In the genomic region with DNA sequence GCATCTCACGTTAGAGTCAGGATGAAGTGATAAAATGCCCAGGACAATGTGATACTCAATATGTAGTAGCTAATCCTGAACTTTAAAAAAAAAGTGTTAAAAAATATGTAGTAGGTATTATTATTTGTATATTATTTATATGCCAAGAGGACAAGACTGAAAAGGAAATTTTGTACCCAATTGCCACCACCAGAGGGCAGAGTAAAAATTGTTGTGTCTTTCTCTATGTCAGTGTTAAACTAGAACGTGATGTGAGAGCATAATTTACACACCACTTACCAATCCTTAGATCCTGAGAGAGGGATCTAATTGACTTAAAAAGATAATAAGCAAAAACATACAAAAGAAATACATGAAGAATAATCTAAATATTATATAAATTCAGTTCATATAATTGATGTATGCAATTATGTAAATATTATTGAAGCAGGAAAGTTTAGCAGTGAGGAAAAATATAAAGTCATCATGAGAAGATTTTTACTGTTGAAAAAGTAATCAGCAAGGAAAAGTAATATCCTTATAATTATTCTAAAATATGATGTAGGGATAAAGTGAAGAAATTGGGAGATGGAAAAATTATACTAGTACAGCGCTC, we compare ENCODE assay signal across 8 cellular contexts.
DNase-seq lines count a peak whose midpoint lies in the region; ATAC-seq and TF ChIP-seq lines count a peak whose summit lies in the region.

No MANE protein-coding gene starts in this region.

- peak; percentile 9 for DNase-seq in stimulated activated CD4-positive, alpha-beta T cell treated with anti-CD3 and anti-CD28 coated beads, Interleukin-1b, Interleukin-23, amount 100 ng/mL, for 48 hours
- no peak for DNase-seq in stimulated activated CD4-positive, alpha-beta T cell treated with anti-CD3 and anti-CD28 coated beads, Interleukin-4, amount 100 ng/mL, for 1 hour
- DNase-seq in HFF-Myc (ENCODE audit: extremely low read depth, low read depth) (no peak), PC-9 (peak in 1 of 2 experiments; percentile 42), dermis microvascular lymphatic vessel endothelial cell (ENCODE audit: low read depth in 2 of 2) (peak; percentile 22 to 51), neural crest cell (ENCODE audit: low read depth, low spot score) (peak; percentile 40)

- peak; percentile 55 for TF ChIP-seq CTCF in HFF-Myc (IDR thresholded peaks at IDR 0.05; ENCODE audit: low read depth, low read length, missing control alignments)
- peak; percentile 75 for TF ChIP-seq CTCF in PC-9 (conservative IDR thresholded peaks at IDR 0.05)
- TF ChIP-seq CTCF in neural crest cell (conservative IDR thresholded peaks at IDR 0.05), result peak; percentile 86

- no peak overlapping the region for H2AFZ ChIP-seq in PC-9

- no peak overlapping the region for H3K4me3 ChIP-seq in HFF-Myc (replicated peaks; ENCODE audit: low read depth, low read length)
- H3K4me3 ChIP-seq in PC-9, result no peak overlapping the region

- no TSS peak for BruUV-seq in PC-9 (replicated peaks; lab: Mats Ljungman, UMichigan)

- H3F3A ChIP-seq in PC-9 (ENCODE audit: insufficient read depth, low read depth), result no peaks in the 10 kb centered on the region; the same call in 1 of the 2 replicates

- ATAC-seq in HG03039 (IDR thresholded peaks at IDR 0.05; ENCODE audit: unreplicated experiment) (no peak), GM19328 (IDR thresholded peaks at IDR 0.05; ENCODE audit: unreplicated experiment) (no peak)

- CTCF ChIA-PET in PC-9 (lab: Charles Lee), result no interaction called here

- no peak overlapping the region for H3K4me3 Mint-ChIP-seq in neural crest cell

- no peaks in the 10 kb centered on the region for H3K9me2 ChIP-seq in PC-9 (ENCODE audit: insufficient read depth)

- no peak overlapping the region for H3K27ac Mint-ChIP-seq in neural crest cell (ENCODE audit: unreplicated experiment)

- no peaks in the 10 kb centered on the region for H4K20me1 ChIP-seq in PC-9 (ENCODE audit: insufficient read depth)

- H3K27ac ChIP-seq in PC-9, result no peak overlapping the region

- no peaks in the 10 kb centered on the region for H3K79me2 ChIP-seq in PC-9 (ENCODE audit: low read depth)

- H3K4me1 Mint-ChIP-seq in neural crest cell, result no peaks in the 10 kb centered on the region

- intact Hi-C loops in PC-9 (cut with micrococcal nuclease; ENCODE audit: unreplicated experiment), result loop anchor here (5.0 kb wide), 1 partner anchor 511 kb away; no protein-coding TSS in a partner anchor

- POLR2A ChIA-PET in PC-9 (lab: Charles Lee; ENCODE audit: unreplicated experiment), result no interaction called here

- no peaks in the 10 kb centered on the region for H3K4me1 ChIP-seq in PC-9 (replicated peaks; ENCODE audit: insufficient read depth)

- H3K9me3 ChIP-seq in PC-9 (ENCODE audit: insufficient read depth, low read depth), result no peaks in the 10 kb centered on the region

- no peaks in the 10 kb centered on the region for H3K9me3 Mint-ChIP-seq in neural crest cell

- H3K27me3 Mint-ChIP-seq in neural crest cell (ENCODE audit: low read depth), result peaks cover 3% of the 10 kb centered on the region

- H3K36me3 Mint-ChIP-seq in neural crest cell (ENCODE audit: low read depth), result no peaks in the 10 kb centered on the region

- H3K36me3 ChIP-seq in PC-9 (ENCODE audit: low read depth), result no peaks in the 10 kb centered on the region

- H3K4me2 ChIP-seq in PC-9, result no peak overlapping the region

- H3K27me3 ChIP-seq in PC-9 (ENCODE audit: insufficient read depth, low read depth), result no peaks in the 10 kb centered on the region

Comparison
In these comparisons a context has a peak if more than half of its experiments do, and no peak if none do; other contexts are left out.
1. DNase-seq: peak in stimulated activated CD4-positive, alpha-beta T cell treated with anti-CD3 and anti-CD28 coated beads, Interleukin-1b, Interleukin-23, amount 100 ng/mL, for 48 hours (single experiment), dermis microvascular lymphatic vessel endothelial cell (2 of 2) and neural crest cell (single experiment); none in stimulated activated CD4-positive, alpha-beta T cell treated with anti-CD3 and anti-CD28 coated beads, Interleukin-4, amount 100 ng/mL, for 1 hour (single experiment) and HFF-Myc (single experiment).
2. Peak in every context shown above with its lines, with median percentiles within 50 percentile points of each other: CTCF ChIP-seq.